ENCODE assay signal across 10 cellular contexts in the genomic region with DNA sequence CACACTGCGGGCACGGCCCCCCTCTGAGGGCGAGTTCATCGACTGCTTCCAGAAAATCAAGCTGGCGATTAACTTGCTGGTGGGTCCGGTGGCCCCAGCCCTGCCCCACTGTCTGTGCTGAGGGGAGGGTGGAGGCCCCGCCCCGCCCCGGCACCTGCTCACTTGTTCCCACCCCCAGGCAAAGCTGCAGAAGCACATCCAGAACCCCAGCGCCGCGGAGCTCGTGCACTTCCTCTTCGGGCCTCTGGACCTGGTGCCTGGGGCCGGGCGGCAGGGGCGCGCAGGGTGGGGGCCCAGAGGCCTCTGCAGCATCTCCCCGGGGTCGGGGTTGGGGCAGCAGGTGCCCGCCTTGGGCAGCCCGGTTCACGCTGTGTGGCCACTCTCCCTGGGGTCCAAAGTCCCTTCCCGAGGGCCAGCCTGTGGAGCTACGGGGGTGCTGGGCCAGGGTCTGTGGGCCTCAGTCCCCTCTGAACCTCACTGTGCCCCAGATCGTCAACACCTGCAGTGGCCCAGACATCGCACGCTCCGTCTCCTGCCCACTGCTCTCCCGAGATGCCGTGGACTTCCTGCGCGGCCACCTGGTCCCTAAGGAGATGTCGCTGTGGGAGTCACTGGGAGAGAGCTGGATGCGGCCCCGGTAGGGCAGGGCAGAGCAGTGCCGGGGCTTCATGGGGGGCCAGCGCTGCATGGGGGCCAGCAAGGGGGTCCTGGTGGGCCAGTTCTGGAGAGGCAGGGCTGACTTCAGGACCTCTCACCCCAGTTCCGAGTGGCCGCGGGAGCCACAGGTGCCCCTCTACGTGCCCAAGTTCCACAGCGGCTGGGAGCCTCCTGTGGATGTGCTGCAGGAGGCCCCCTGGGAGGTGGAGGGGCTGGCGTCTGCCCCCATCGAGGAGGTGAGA. TPM values are rescaled to one million over a fixed set of nuclear protein-coding genes. Genes with fewer than 3 reads are reported as not detected.
A peak's percentile ranks its signal among the peaks of the same experiment; 100 is the strongest.
DNase-seq lines count a peak whose midpoint lies in the region; ATAC-seq and TF ChIP-seq lines count a peak whose summit lies in the region.
"Had no signal": no experiment of that assay in that cellular context is flagged by ENCODE, and none has a peak within 500 bp of the region (broad histone marks: within the 10 kb centered on the region; RNA-seq: fewer than 3 reads in every experiment).

No MANE protein-coding gene starts in this region.

- H2BK120ac ChIP-seq in mesendoderm (ENCODE audit: low read depth, low read length) = no peak overlapping the region

- peak overlapping the region in 4 of 8 donors; percentile 3 to 66 (median 24) for H3K27ac ChIP-seq in spleen
- no peak overlapping the region for H3K27ac ChIP-seq in mesendoderm (ENCODE audit: low read depth, low read length)
- H3K27ac ChIP-seq: cardiac muscle cell had no signal

- H3K4me3 Mint-ChIP-seq in glutamatergic neuron (ENCODE audit: unreplicated experiment) = no peak overlapping the region

- no peak for TF ChIP-seq POLR2A in spleen (IDR thresholded peaks at IDR 0.05)

- H3K36me3 ChIP-seq in spleen (no peaks in the 10 kb centered on the region), mesendoderm (ENCODE audit: control insufficient read depth, insufficient read depth, low read length) (no peaks in the 10 kb centered on the region)
- H3K36me3 ChIP-seq: cardiac muscle cell had no signal

- H3K4me1 Mint-ChIP-seq in glutamatergic neuron (ENCODE audit: low read depth, unreplicated experiment) = no peaks in the 10 kb centered on the region

- DNase-seq in NCI-H1417 (lab: John Stamatoyannopoulos, UW) (peak; percentile 29 to 47 (median 34)), NCI-H1417 treated with DMSO at 0.1 percent for 48 hours (lab: John Stamatoyannopoulos, UW) (no peak), NCI-H510A (lab: John Stamatoyannopoulos, UW) (peak; percentile 80), activated T-helper 1 cell treated with Interleukin-2 at 50 U/mL for 16 hours (ENCODE audit: low read depth) (peak; percentile 32), spleen (peak; percentile 94), mesendoderm (no peak), glutamatergic neuron (no peak)

- peaks cover 12% of the 10 kb centered on the region for H3K27me3 Mint-ChIP-seq in glutamatergic neuron (ENCODE audit: unreplicated experiment)

- no peak overlapping the region for H3K4me2 ChIP-seq in mesendoderm (ENCODE audit: low read length)

- no peak overlapping the region for H3K9ac ChIP-seq in mesendoderm (ENCODE audit: low read length)

- H3K9me3 Mint-ChIP-seq in glutamatergic neuron (ENCODE audit: unreplicated experiment) = peaks cover 3% of the 10 kb centered on the region

- H3K23ac ChIP-seq in mesendoderm (ENCODE audit: low read length) = no peak overlapping the region

- H3K18ac ChIP-seq in mesendoderm (ENCODE audit: low read length) = no peak overlapping the region

- H3K4me3 ChIP-seq in spleen = peak overlapping the region in 6 of 8 donors; percentile 19 to 63 (median 30)
- H3K4me3 ChIP-seq in mesendoderm (ENCODE audit: low read length) = no peak overlapping the region
- H3K4me3 ChIP-seq: cardiac muscle cell had no signal

- H3K27ac Mint-ChIP-seq in glutamatergic neuron (ENCODE audit: unreplicated experiment) = no peak overlapping the region

- peak in 3 of 11 experiments; percentile 13 to 28 (median 21) for TF ChIP-seq CTCF in spleen (IDR thresholded peaks at IDR 0.05 in 8 of 11, conservative IDR thresholded peaks at IDR 0.05 in 3 of 11)
- no peak for TF ChIP-seq CTCF in glutamatergic neuron (IDR thresholded peaks at IDR 0.05; ENCODE audit: partially characterized antibody, unreplicated experiment)

- H3K27me3 ChIP-seq in spleen (replicated peaks in 1 of 7) (peaks cover 0 to 73% (median 41%) of the 10 kb centered on the region in 7 donors), mesendoderm (ENCODE audit: insufficient read depth, low read length, poor library complexity) (peaks cover 2% of the 10 kb centered on the region)

- no peak overlapping the region for H4K8ac ChIP-seq in mesendoderm (ENCODE audit: low read depth, low read length)

- H3K9me3 ChIP-seq in spleen = no peaks in the 10 kb centered on the region

- no peak overlapping the region for H2AK5ac ChIP-seq in mesendoderm (ENCODE audit: low read length)

- H2BK15ac ChIP-seq in mesendoderm (replicated peaks; ENCODE audit: low read depth) = no peak overlapping the region

- no peak overlapping the region for H4K5ac ChIP-seq in mesendoderm (ENCODE audit: low read length)

- H3K79me1 ChIP-seq in mesendoderm (ENCODE audit: low read length) = no peaks in the 10 kb centered on the region

- H3K36me3 Mint-ChIP-seq in glutamatergic neuron (ENCODE audit: unreplicated experiment) = no peaks in the 10 kb centered on the region

- no peaks in the 10 kb centered on the region for H3K79me2 ChIP-seq in mesendoderm (ENCODE audit: control insufficient read depth, insufficient read depth, low read length)

- WGBS in spleen, 5 donors = 32 to 46% (median 34%) methylated on average over 18 to 45 of the region's 45 CpGs
- no CpG with 5 or more reads among the region's 45 CpGs for WGBS in mesendoderm (ENCODE audit: extremely low coverage, insufficient coverage, low lambda C conversion rate)

- no peak overlapping the region for H3K56ac ChIP-seq in mesendoderm (ENCODE audit: low read length)

- H3K4ac ChIP-seq in mesendoderm (ENCODE audit: low read depth, low read length) = no peak overlapping the region

- no peak for ATAC-seq in HG02759 (IDR thresholded peaks at IDR 0.05; ENCODE audit: unreplicated experiment)
- ATAC-seq: left colon had no signal

- peaks cover 28 to 61% (median 50%) of the 10 kb centered on the region in 6 donors for H3K4me1 ChIP-seq in spleen
- H3K4me1 ChIP-seq in mesendoderm (ENCODE audit: control insufficient read depth, low read depth, low read length) = no peaks in the 10 kb centered on the region

- intact Hi-C loops in spleen (cut with DNase I; ENCODE audit: low total_unique reads) = loop anchor here (5.0 to 10.0 kb wide), 2 partner anchors 60 to 167 kb away; no protein-coding TSS in a partner anchor

- no peak overlapping the region for H2BK5ac ChIP-seq in mesendoderm (ENCODE audit: low read length)

RNA-seq across cellular contexts. Expression of gene EPS8L2, which starts 16.1 kb away (rescaled TPM):
- 10 to 100 TPM in 1 of 7 donors, 1 to 10 TPM in 6; 4.2 to 14.7 (median 7.0) TPM for total RNA-seq in spleen
- 10 to 100 TPM in 1 of 3 donors, 1 to 10 TPM in 2; 7.3 to 11.6 (median 8.5) TPM for polyA plus RNA-seq in spleen
- 12.1 TPM for polyA plus RNA-seq in mesendoderm (2013, experiment 1 of 2)
- polyA plus RNA-seq in mesendoderm (2013, experiment 2 of 2) = 13.0 TPM
- 12.7 TPM for total RNA-seq in glutamatergic neuron (ENCODE audit: unreplicated experiment)

RNA-seq across cellular contexts. Expression of gene TALDO1, which starts 25.1 kb away (rescaled TPM):
- total RNA-seq in spleen (100 to 1,000 TPM; 160 to 292 (median 229) TPM), glutamatergic neuron (ENCODE audit: unreplicated experiment) (182 TPM)
- 100 to 1,000 TPM; 108 to 177 (median 125) TPM for polyA plus RNA-seq in spleen
- 169 TPM for polyA plus RNA-seq in mesendoderm (2013, experiment 1 of 2)
- 176 TPM for polyA plus RNA-seq in mesendoderm (2013, experiment 2 of 2)

RNA-seq across cellular contexts. Expression of gene TMEM80, which starts 26.5 kb away (rescaled TPM):
- total RNA-seq in spleen (10 to 100 TPM; 20.1 to 37.6 (median 32.4) TPM), glutamatergic neuron (ENCODE audit: unreplicated experiment) (29.7 TPM)
- 10 to 100 TPM; 18.7 to 30.8 (median 24.7) TPM for polyA plus RNA-seq in spleen
- 6.1 TPM for polyA plus RNA-seq in mesendoderm (2013, experiment 1 of 2)
- polyA plus RNA-seq in mesendoderm (2013, experiment 2 of 2) = 6.9 TPM

RNA-seq across cellular contexts. Expression of gene DEAF1, which starts 27.1 kb away (rescaled TPM):
- total RNA-seq in spleen = 10 to 100 TPM; 28.3 to 44.9 (median 31.7) TPM
- polyA plus RNA-seq in spleen = 10 to 100 TPM; 21.8 to 31.4 (median 25.1) TPM
- polyA plus RNA-seq in mesendoderm (2013, experiment 1 of 2) = 14.8 TPM
- 14.9 TPM for polyA plus RNA-seq in mesendoderm (2013, experiment 2 of 2)
- total RNA-seq in glutamatergic neuron (ENCODE audit: unreplicated experiment) = 51.5 TPM

RNA-seq across cellular contexts. Expression of gene GATD1, which starts 55.1 kb away (rescaled TPM):
- 10 to 100 TPM; 26.0 to 56.4 (median 50.9) TPM for total RNA-seq in spleen
- 10 to 100 TPM; 13.9 to 44.5 (median 17.4) TPM for polyA plus RNA-seq in spleen
- 21.0 TPM for polyA plus RNA-seq in mesendoderm (2013, experiment 1 of 2)
- polyA plus RNA-seq in mesendoderm (2013, experiment 2 of 2) = 18.6 TPM
- total RNA-seq in glutamatergic neuron (ENCODE audit: unreplicated experiment) = 67.5 TPM

Comparison
In these comparisons a context has a peak if more than half of its experiments do, and no peak if none do; other contexts are left out.
1. DNase-seq: peak in NCI-H1417 (3 of 3), NCI-H510A (single experiment), activated T-helper 1 cell treated with Interleukin-2 at 50 U/mL for 16 hours (single experiment) and spleen (single experiment); none in NCI-H1417 treated with DMSO at 0.1 percent for 48 hours (single experiment), mesendoderm (single experiment) and glutamatergic neuron (single experiment).